Comparison of ENCODE assay signal across 9 cellular contexts in genomic region chr3:119810018-119810435, GRCh38. TPM values are rescaled to one million over a fixed set of nuclear protein-coding genes. Genes with fewer than 3 reads are reported as not detected.
DNase-seq lines count a peak whose midpoint lies in the region; ATAC-seq, FAIRE-seq and TF ChIP-seq lines count a peak whose summit lies in the region.
"Had no signal": no experiment of that assay in that cellular context is flagged by ENCODE, and none has a peak within 500 bp of the region (broad histone marks: within the 10 kb centered on the region; RNA-seq: fewer than 3 reads in every experiment).

No MANE protein-coding gene starts in this region.

- H3K9me3 Mint-ChIP-seq in activated naive CD4-positive, alpha-beta T cell treated with anti-CD3 and anti-CD28 coated beads, Interleukin-2, amount 50 U/mL, for 24 hours: no peaks in the 10 kb centered on the region
- H3K9me3 Mint-ChIP-seq: brain had no signal

- no peaks in the 10 kb centered on the region for H3K27me3 Mint-ChIP-seq in activated naive CD4-positive, alpha-beta T cell treated with anti-CD3 and anti-CD28 coated beads, Interleukin-2, amount 50 U/mL, for 24 hours

- H3K79me2 ChIP-seq in OCI-LY3 (ENCODE audit: low read length) (no peaks in the 10 kb centered on the region), SK-N-SH (ENCODE audit: insufficient read depth) (no peaks in the 10 kb centered on the region)

- WGBS in SK-N-SH (ENCODE audit: low lambda C conversion rate): 88% methylated on average over 24 of the region's 33 CpGs

- ATAC-seq in HG02571 (IDR thresholded peaks at IDR 0.05; ENCODE audit: unreplicated experiment): peak; percentile 84

- H4K20me1 ChIP-seq in OCI-LY3 (ENCODE audit: insufficient read depth, low read length): no peaks in the 10 kb centered on the region
- no peaks in the 10 kb centered on the region for H4K20me1 ChIP-seq in SK-N-SH (ENCODE audit: insufficient read depth)

- H3K4me1 ChIP-seq in OCI-LY3 (ENCODE audit: low read length): peaks cover 17% of the 10 kb centered on the region
- no peaks in the 10 kb centered on the region for H3K4me1 ChIP-seq in SJCRH30
- no peaks in the 10 kb centered on the region for H3K4me1 ChIP-seq in SK-N-SH (ENCODE audit: control insufficient read depth in 1 of 2, insufficient read depth in 2 of 2, low read depth in 1 of 2, low read length in 1 of 2)

- H3K27ac Mint-ChIP-seq in activated naive CD4-positive, alpha-beta T cell treated with anti-CD3 and anti-CD28 coated beads, Interleukin-2, amount 50 U/mL, for 24 hours: peak overlapping the region; percentile 87
- H3K27ac Mint-ChIP-seq: brain had no signal

- H3K36me3 ChIP-seq in OCI-LY3 (replicated peaks; ENCODE audit: low read depth, low read length) (no peaks in the 10 kb centered on the region), SJCRH30 (no peaks in the 10 kb centered on the region), SK-N-SH (replicated peaks in 1 of 2; ENCODE audit: control insufficient read depth in 1 of 2, insufficient read depth in 2 of 2, low read length in 1 of 2) (no peaks in the 10 kb centered on the region)

- H3K4me3 ChIP-seq in OCI-LY3 (ENCODE audit: low read length) (peak overlapping the region; percentile 83), SJCRH30 (no peak overlapping the region), SK-N-SH (ENCODE audit: low read depth in 2 of 2, low read length in 1 of 2) (no peak overlapping the region)

- H3K27me3 ChIP-seq in OCI-LY3 (ENCODE audit: low read depth, low read length) (no peaks in the 10 kb centered on the region), SJCRH30 (no peaks in the 10 kb centered on the region), SK-N-SH (ENCODE audit: insufficient read depth) (no peaks in the 10 kb centered on the region)

- H3K9ac ChIP-seq in OCI-LY3 (ENCODE audit: low read length) (peak overlapping the region; percentile 89), SK-N-SH (no peak overlapping the region)

- no peaks in the 10 kb centered on the region for H3F3A ChIP-seq in SK-N-SH (replicated peaks; ENCODE audit: insufficient read depth)

- TF ChIP-seq POLR2A in GM12892 (IDR thresholded peaks at IDR 0.05; ENCODE audit: low read depth, low read length): peak; percentile 60

- CTCF ChIA-PET in SK-N-SH (lab: Yijun Ruan, JAX): interaction anchor here (1.4 kb wide), 1 partner anchor 82 kb away, joined by 4 read pairs; no protein-coding TSS in a partner anchor

- peak overlapping the region; percentile 91 for H3K4me3 Mint-ChIP-seq in activated naive CD4-positive, alpha-beta T cell treated with anti-CD3 and anti-CD28 coated beads, Interleukin-2, amount 50 U/mL, for 24 hours

- H3K27ac ChIP-seq in OCI-LY3 (ENCODE audit: low read length) (peak overlapping the region; percentile 51), SJCRH30 (no peak overlapping the region), SK-N-SH (ENCODE audit: low read depth in 2 of 2, low read length in 1 of 2) (no peak overlapping the region)

- peak; percentile 89 for FAIRE-seq in GM12892 (lab: Jason Lieb, UNC)

- no peaks in the 10 kb centered on the region for H3K36me3 Mint-ChIP-seq in activated naive CD4-positive, alpha-beta T cell treated with anti-CD3 and anti-CD28 coated beads, Interleukin-2, amount 50 U/mL, for 24 hours
- H3K36me3 Mint-ChIP-seq: brain had no signal

- no peak for TF ChIP-seq EP300 in SK-N-SH (IDR thresholded peaks at IDR 0.05; ENCODE audit: borderline replicate concordance in 1 of 2, low read depth in 1 of 2, low read length in 1 of 2)

- peaks cover 12% of the 10 kb centered on the region for H3K4me1 Mint-ChIP-seq in activated naive CD4-positive, alpha-beta T cell treated with anti-CD3 and anti-CD28 coated beads, Interleukin-2, amount 50 U/mL, for 24 hours
- H3K4me1 Mint-ChIP-seq: brain had no signal

- H3K4me2 ChIP-seq in OCI-LY3 (ENCODE audit: low read length) (peak overlapping the region; percentile 98), SK-N-SH (no peak overlapping the region)

- no peak for TF ChIP-seq RAD21 in SK-N-SH (IDR thresholded peaks at IDR 0.05; ENCODE audit: low read length)

- peak; percentile 57 for TF ChIP-seq CTCF in OCI-LY3 (IDR thresholded peaks at IDR 0.05; ENCODE audit: low read depth, low read length)
- TF ChIP-seq CTCF in SK-N-SH (IDR thresholded peaks at IDR 0.05): no peak

- H3K9me2 ChIP-seq in SK-N-SH: no peaks in the 10 kb centered on the region

- POLR2A ChIA-PET in SK-N-SH (lab: Yijun Ruan, JAX): no interaction called here

- H2AFZ ChIP-seq in OCI-LY3 (ENCODE audit: low read depth, low read length): peak overlapping the region; percentile 87
- no peak overlapping the region for H2AFZ ChIP-seq in SK-N-SH (ENCODE audit: low read depth)

- DNase-seq in GM12892 (ENCODE audit: insufficient read length) (peak; percentile 57), iPS-NIHi7 (ENCODE audit: extremely low spot score) (peak; percentile 45), SJCRH30 (no peak), SK-N-SH (no peak)
- peak; percentile 62 to 77 for DNase-seq in stimulated activated CD4-positive, alpha-beta T cell treated with anti-CD3 and anti-CD28 coated beads, Interleukin-4, amount 100 ng/mL, for 4 hours

- H3K9me3 ChIP-seq in OCI-LY3 (ENCODE audit: insufficient read depth, low read length) (no peaks in the 10 kb centered on the region), SJCRH30 (replicated peaks) (no peaks in the 10 kb centered on the region), SK-N-SH (no peaks in the 10 kb centered on the region)

TF ChIP-seq in SK-N-SH, 30 proteins besides CTCF, POLR2A, EP300 and RAD21:
- no peak for TF ChIP-seq SIN3A (IDR thresholded peaks at IDR 0.05; ENCODE audit: borderline replicate concordance, low read depth, low read length)
- TF ChIP-seq EZH2phosphoT487 (IDR thresholded peaks at IDR 0.05; ENCODE audit: borderline replicate concordance, low read depth): no peak
- TF ChIP-seq RCOR1 (IDR thresholded peaks at IDR 0.05; ENCODE audit: low read length): no peak
- no peak for TF ChIP-seq IRF3 (IDR thresholded peaks at IDR 0.05; ENCODE audit: low read depth, low read length)
- no peak for TF ChIP-seq MAX (IDR thresholded peaks at IDR 0.05; ENCODE audit: low read depth)
- no peak for TF ChIP-seq GABPA (IDR thresholded peaks at IDR 0.05; ENCODE audit: low read depth)
- TF ChIP-seq MEF2A (IDR thresholded peaks at IDR 0.05; ENCODE audit: borderline replicate concordance, low read depth): no peak
- TF ChIP-seq CHD2 (IDR thresholded peaks at IDR 0.05; ENCODE audit: low read length, partially characterized antibody): no peak

RNA-seq across cellular contexts. Expression of gene NR1I2, which starts 28.1 kb away (rescaled TPM):
- polyA plus RNA-seq in GM12892 (2012; ENCODE audit: missing spikeins): 1.1 TPM
- total RNA-seq in SJCRH30 (2014; rRNA removed; shearing (Covaris generic)): not detected in 2 replicates
- 0.03 TPM in 1 of 2 replicates, not detected in the other for polyA plus RNA-seq in SK-N-SH (2012; rRNA removed)
- not detected in 2 replicates for polyA plus RNA-seq in SK-N-SH (2012; cell fraction: cytosol; rRNA removed)
- 0.12 and 0.14 TPM in 2 replicates for polyA plus RNA-seq in SK-N-SH (2012; cell fraction: nucleus; rRNA removed)

Comparison
In these comparisons a context has a peak if more than half of its experiments do, and no peak if none do; other contexts are left out.
1. DNase-seq: peak in GM12892 (single experiment), iPS-NIHi7 (single experiment) and stimulated activated CD4-positive, alpha-beta T cell treated with anti-CD3 and anti-CD28 coated beads, Interleukin-4, amount 100 ng/mL, for 4 hours (2 of 2); none in SJCRH30 (0 of 2) and SK-N-SH (single experiment).